Comparison of ENCODE assay signal across 13 cellular contexts in the genomic region with DNA sequence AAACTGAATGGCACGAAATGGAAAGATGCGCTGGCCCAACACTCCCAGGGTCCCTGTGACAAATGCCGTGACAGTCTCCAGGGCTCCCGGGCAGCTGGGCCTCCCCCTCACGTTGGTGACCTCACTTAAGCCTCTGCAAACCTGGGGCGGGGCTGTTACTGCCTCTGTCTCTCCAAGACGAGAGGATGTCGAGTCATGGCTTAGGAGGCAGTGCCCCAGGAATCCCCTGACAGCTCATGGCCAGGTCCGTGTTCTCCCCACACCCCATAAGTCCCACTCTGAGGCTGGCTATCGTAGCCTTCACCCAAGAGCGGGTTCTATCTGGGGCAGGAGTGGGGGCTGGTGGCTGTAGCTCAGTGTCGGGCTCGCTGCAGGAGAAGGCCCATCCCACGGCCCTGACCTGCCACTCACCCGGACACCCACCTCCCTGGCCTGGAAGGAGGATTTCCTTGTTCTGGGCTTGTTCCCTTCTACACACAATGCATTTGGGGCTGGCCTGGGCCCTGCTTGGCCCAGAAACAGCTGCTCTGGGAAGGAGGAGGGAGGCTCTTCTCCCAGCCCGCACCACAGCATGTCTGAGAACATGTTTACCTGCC.
DNase-seq lines count a peak whose midpoint lies in the region; ATAC-seq lines count a peak whose summit lies in the region.
"Had no signal": no experiment of that assay in that cellular context is flagged by ENCODE, and none has a peak within 500 bp of the region (broad histone marks: within the 10 kb centered on the region; RNA-seq: fewer than 3 reads in every experiment).

No MANE protein-coding gene starts in this region.

- peak overlapping the region; percentile 18 for H3K27ac ChIP-seq in HUES48 (ENCODE audit: low read depth, low read length)
- H3K27ac ChIP-seq in stomach smooth muscle (ENCODE audit: low read length), result peak overlapping the region; percentile 53

- no peaks in the 10 kb centered on the region for H3K27me3 ChIP-seq in HUES48 (ENCODE audit: control insufficient read depth, insufficient read depth, low read length)
- no peaks in the 10 kb centered on the region for H3K27me3 ChIP-seq in stomach smooth muscle (ENCODE audit: control insufficient read depth in 1 of 2, insufficient read depth in 2 of 2, low read length in 2 of 2)

- H3K4me3 ChIP-seq in HUES48 (ENCODE audit: low read depth, low read length) (no peak overlapping the region), stomach smooth muscle (ENCODE audit: low read length in 2 of 2) (no peak overlapping the region)

- H3K9me3 ChIP-seq in HUES48 (ENCODE audit: control insufficient read depth, insufficient read depth, low read length) (no peaks in the 10 kb centered on the region), stomach smooth muscle (ENCODE audit: control insufficient read depth in 2 of 2, low read length in 2 of 2) (no peaks in the 10 kb centered on the region)

- DNase-seq in astrocyte of the hippocampus (ENCODE audit: low read depth, low spot score) (peak; percentile 45), iris pigment epithelial cell (ENCODE audit: low read depth) (peak; percentile 87), Ammon's horn (ENCODE audit: low spot score) (no peak)
- no peak for DNase-seq in activated naive CD4-positive, alpha-beta T cell treated with anti-CD3 and anti-CD28 coated beads, Interleukin-2, amount 50 U/mL, for 16 hours
- DNase-seq: activated B cell treated with CpG ODN at 0.5 μM for 24 hours; activated naive CD4-positive, alpha-beta T cell treated with Interleukin-2 at 50 U/mL for 16 hours; DMS79; GOT3; MV-4-11 had no signal

- peaks cover 14% of the 10 kb centered on the region for H3K4me1 ChIP-seq in HUES48 (ENCODE audit: control insufficient read depth, insufficient read depth, low read length)
- peaks cover 56% of the 10 kb centered on the region for H3K4me1 ChIP-seq in stomach smooth muscle (ENCODE audit: control insufficient read depth, insufficient read depth, low read length)

- ATAC-seq in HG02763 (IDR thresholded peaks at IDR 0.05; ENCODE audit: unreplicated experiment) (no peak), HG03097 (IDR thresholded peaks at IDR 0.05; ENCODE audit: low FRiP score, unreplicated experiment) (no peak)

- H3K9ac ChIP-seq in HUES48 (ENCODE audit: low read depth, low read length) (no peak overlapping the region), stomach smooth muscle (ENCODE audit: low read length in 2 of 2) (no peak overlapping the region)

- H3K36me3 ChIP-seq in HUES48 (ENCODE audit: control insufficient read depth, insufficient read depth, low read length) (peaks cover 19% of the 10 kb centered on the region), stomach smooth muscle (ENCODE audit: control insufficient read depth in 2 of 2, insufficient read depth in 2 of 2, low read length in 2 of 2) (no peaks in the 10 kb centered on the region)

Comparison
In these comparisons a context has a peak if more than half of its experiments do, and no peak if none do; other contexts are left out.
1. DNase-seq: peak in astrocyte of the hippocampus (single experiment) and iris pigment epithelial cell (single experiment); none in Ammon's horn (single experiment) and activated naive CD4-positive, alpha-beta T cell treated with anti-CD3 and anti-CD28 coated beads, Interleukin-2, amount 50 U/mL, for 16 hours (single experiment).